ENCODE assay signal across 8 cellular contexts in the genomic region with DNA sequence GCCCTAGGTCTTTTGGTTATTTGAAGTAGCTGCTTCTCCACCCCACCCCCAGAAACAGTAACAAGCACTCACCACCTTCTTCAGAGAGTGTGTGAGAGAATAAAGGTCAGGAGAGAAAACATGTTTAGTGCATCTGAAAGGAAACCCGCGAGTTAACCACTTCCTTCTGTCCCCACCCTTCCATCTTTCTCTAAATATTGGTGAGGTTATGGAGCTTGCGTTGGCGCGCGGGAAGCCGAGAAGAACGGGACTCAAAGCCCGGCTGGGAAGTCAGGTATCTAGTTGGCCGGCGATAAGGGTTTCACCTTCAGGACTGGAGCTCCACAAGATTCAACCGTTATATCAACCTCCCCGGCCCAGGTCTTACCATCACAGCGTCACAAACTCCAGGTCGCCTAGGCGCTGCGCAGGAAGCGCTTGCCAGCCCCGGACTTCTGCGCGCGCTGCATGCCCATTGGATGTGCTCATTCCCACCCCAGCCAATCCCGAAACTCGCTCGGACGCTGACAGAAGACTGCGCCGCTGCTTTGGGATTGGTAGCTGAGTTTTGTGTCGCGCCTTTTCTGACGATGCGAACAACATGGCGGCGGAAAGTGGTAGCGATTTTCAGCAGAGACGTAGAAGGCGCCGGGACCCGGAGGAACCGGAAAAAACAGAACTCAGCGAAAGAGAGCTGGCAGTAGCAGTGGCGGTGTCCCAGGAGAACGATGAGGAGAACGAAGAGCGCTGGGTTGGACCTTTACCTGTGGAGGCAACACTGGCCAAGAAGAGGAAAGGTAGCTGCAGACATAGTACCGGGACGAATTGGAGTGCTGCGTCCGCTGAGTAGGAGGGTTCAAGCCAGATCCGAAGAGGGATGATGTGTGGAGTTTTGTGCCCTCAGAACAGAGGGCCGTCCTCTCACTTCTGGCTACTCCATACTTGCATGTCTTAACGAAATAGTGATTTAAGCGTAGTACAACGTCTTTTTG. TPM values are rescaled to one million over a fixed set of nuclear protein-coding genes. Genes with fewer than 3 reads are reported as not detected.
DNase-seq lines count a peak whose midpoint lies in the region; ATAC-seq and TF ChIP-seq lines count a peak whose summit lies in the region.

A gene with protein sequence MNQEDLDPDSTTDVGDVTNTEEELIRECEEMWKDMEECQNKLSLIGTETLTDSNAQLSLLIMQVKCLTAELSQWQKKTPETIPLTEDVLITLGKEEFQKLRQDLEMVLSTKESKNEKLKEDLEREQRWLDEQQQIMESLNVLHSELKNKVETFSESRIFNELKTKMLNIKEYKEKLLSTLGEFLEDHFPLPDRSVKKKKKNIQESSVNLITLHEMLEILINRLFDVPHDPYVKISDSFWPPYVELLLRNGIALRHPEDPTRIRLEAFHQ (minus strand): TSS at position 438 of the 971 bp plus-strand sequence. CDS start 8,261 bp downstream, outside the sequence.
A gene (plus strand): TSS at position 566 of the 971 bp plus-strand sequence. CDS start 15 bp downstream, at position 581.

- TF ChIP-seq CTCF in GM06990 (IDR thresholded peaks at IDR 0.05; ENCODE audit: insufficient read depth, low read length, poor library complexity, severe bottlenecking) = no peak
- no peak for TF ChIP-seq CTCF in testis (IDR thresholded peaks at IDR 0.05)

- H3K27me3 ChIP-seq in GM06990 (replicated peaks; ENCODE audit: control insufficient read depth, insufficient read depth, low read length) = no peaks in the 10 kb centered on the region
- no peaks in the 10 kb centered on the region for H3K27me3 ChIP-seq in testis

- peak within 1 kb of the TSS; percentile 87 to 94 for H3K27ac ChIP-seq in testis

- peak within 1 kb of the TSS; percentile 75 for H3K4me3 ChIP-seq in GM06990 (replicated peaks; ENCODE audit: low read depth, low read length)
- H3K4me3 ChIP-seq in testis = peak within 1 kb of the TSS; percentile 89

- no peaks in the 10 kb centered on the region for H3K9me3 Mint-ChIP-seq in activated naive CD4-positive, alpha-beta T cell treated with anti-CD3 and anti-CD28 coated beads, Interleukin-2, amount 50 U/mL, for 24 hours

- H3K9me3 ChIP-seq in testis = no peaks in the 10 kb centered on the region

- H3K36me3 Mint-ChIP-seq in activated naive CD4-positive, alpha-beta T cell treated with anti-CD3 and anti-CD28 coated beads, Interleukin-2, amount 50 U/mL, for 24 hours = peaks cover 3% of the 10 kb centered on the region

- H3K4me1 ChIP-seq in testis = no peaks in the 10 kb centered on the region

- peak within 1 kb of the TSS; percentile 100 for H3K27ac Mint-ChIP-seq in activated naive CD4-positive, alpha-beta T cell treated with anti-CD3 and anti-CD28 coated beads, Interleukin-2, amount 50 U/mL, for 24 hours

- 0 to 1% methylated on average over 31 to 54 of the region's 54 CpGs for WGBS in testis, 2 donors

- peak; percentile 16 for TF ChIP-seq POLR2A in testis (IDR thresholded peaks at IDR 0.05)

- peak; percentile 100 for ATAC-seq in HG02588 (IDR thresholded peaks at IDR 0.05; ENCODE audit: unreplicated experiment)
- ATAC-seq in SK-N-SH treated with all-trans-retinoic acid at 6 μM for 48 hours = peak; percentile 100

- H3K4me3 Mint-ChIP-seq in activated naive CD4-positive, alpha-beta T cell treated with anti-CD3 and anti-CD28 coated beads, Interleukin-2, amount 50 U/mL, for 24 hours = peak within 1 kb of the TSS; percentile 99

- H3K27me3 Mint-ChIP-seq in activated naive CD4-positive, alpha-beta T cell treated with anti-CD3 and anti-CD28 coated beads, Interleukin-2, amount 50 U/mL, for 24 hours = no peaks in the 10 kb centered on the region

- intact Hi-C loops in testis (cut with DNase I; ENCODE audit: low total_unique reads) = no loop called here

- H3K36me3 ChIP-seq in GM06990 (ENCODE audit: control insufficient read depth, insufficient read depth, low read length) = no peaks in the 10 kb centered on the region; the same call in 1 of the 2 replicates
- no peaks in the 10 kb centered on the region for H3K36me3 ChIP-seq in testis (ENCODE audit: low read depth, missing control alignments)

- DNase-seq in GM06990 (ENCODE audit: extremely low read depth, insufficient read length) (peak; percentile 91), NCI-H1092 (lab: John Stamatoyannopoulos, UW) (peak; percentile 90), glomerular endothelial cell (ENCODE audit: extremely low read depth, low read depth, low spot score) (peak; percentile 83), occipital lobe (lab: John Stamatoyannopoulos, UW) (peak; percentile 90), testis (peak; percentile 97)

- peaks cover 52% of the 10 kb centered on the region for H3K4me1 Mint-ChIP-seq in activated naive CD4-positive, alpha-beta T cell treated with anti-CD3 and anti-CD28 coated beads, Interleukin-2, amount 50 U/mL, for 24 hours

TF ChIP-seq in SK-N-SH treated with all-trans-retinoic acid at 6 μM for 48 hours, 23 proteins besides CTCF, POLR2A, EP300 and RAD21:
- TF ChIP-seq ZFP3 (CRISPR knock-in tag; IDR thresholded peaks at IDR 0.05) (0 out of 2 replicates have a peak, but pooled peaks have one; percentile 26), ZFP30 (CRISPR knock-in tag; IDR thresholded peaks at IDR 0.05) (0 out of 2 replicates have a peak, but pooled peaks have one; percentile 11), TOX (CRISPR knock-in tag; IDR thresholded peaks at IDR 0.05; ENCODE audit: borderline replicate concordance) (no peak)
TF ChIP-seq in SK-N-SH treated with all-trans-retinoic acid at 6 μM for 48 hours: peak in this region for 2.

RNA-seq across cellular contexts. Expression of the first gene that starts in this region (rescaled TPM):
- total RNA-seq in glomerular endothelial cell (4.4 and 12.4 TPM in 2 replicates), occipital lobe (8.1 TPM), testis (10 to 100 TPM; 17.0 to 45.9 TPM)
- 12.5 TPM for polyA plus RNA-seq in testis (ENCODE audit: insufficient read depth, low read depth, low replicate concordance)

RNA-seq across cellular contexts. Expression of the second gene that starts in this region (rescaled TPM):
- 16.4 and 34.7 TPM in 2 replicates for total RNA-seq in glomerular endothelial cell
- total RNA-seq in occipital lobe = 60.5 TPM
- total RNA-seq in testis = 10 to 100 TPM; 60.3 to 74.3 TPM
- 32.9 TPM for polyA plus RNA-seq in testis (ENCODE audit: insufficient read depth, low read depth, low replicate concordance)

Comparison
In these comparisons a context has a peak if more than half of its experiments do, and no peak if none do; other contexts are left out.
1. Peak in every context shown above with its lines: DNase-seq, ATAC-seq, H3K4me3 ChIP-seq and H3K27ac ChIP-seq.